ENCODE assay signal across 8 cellular contexts in the genomic region with DNA sequence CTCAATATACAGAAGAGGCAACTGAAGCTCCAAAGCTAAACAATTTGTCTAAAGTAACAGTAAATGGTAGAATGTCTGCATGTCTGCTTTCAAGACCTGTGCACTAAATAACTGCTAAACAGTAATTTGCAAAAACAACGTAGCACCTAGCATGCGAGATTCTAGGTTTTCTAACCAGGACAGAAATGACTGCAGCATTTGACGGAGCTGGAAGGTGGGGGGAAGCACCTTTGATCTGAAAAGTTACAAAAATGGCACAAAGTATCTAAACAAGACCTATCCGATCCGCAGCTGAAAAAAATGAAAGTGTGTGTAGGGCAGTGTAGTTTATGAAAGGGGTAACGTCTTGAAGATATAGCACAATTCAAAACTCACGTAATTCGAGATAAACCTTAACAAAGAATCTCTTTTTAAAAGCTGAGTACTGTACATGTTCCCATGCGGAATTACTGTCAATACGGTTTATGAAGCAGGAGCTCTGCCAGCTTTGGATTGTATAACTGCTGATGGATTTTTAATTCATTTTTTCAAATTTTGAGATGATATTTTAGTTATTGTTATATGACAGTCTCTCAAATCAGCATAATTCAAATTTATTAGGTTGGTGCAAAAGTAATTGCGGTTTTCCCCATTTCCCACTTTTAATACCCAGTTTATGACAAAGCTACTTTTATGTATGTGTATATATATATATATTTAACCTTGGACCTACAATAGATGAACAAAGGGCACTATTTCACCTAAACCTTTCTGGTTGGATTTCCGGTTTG. TPM values are rescaled to one million over a fixed set of nuclear protein-coding genes. Genes with fewer than 3 reads are reported as not detected.
A peak's percentile ranks its signal among the peaks of the same experiment; 100 is the strongest.
DNase-seq lines count a peak whose midpoint lies in the region; ATAC-seq and TF ChIP-seq lines count a peak whose summit lies in the region.

No MANE protein-coding gene starts in this region.

- ATAC-seq in GM21529 (IDR thresholded peaks at IDR 0.05; ENCODE audit: unreplicated experiment) (peak; percentile 20), HG02678 (IDR thresholded peaks at IDR 0.05; ENCODE audit: unreplicated experiment) (no peak), esophagus mucosa (no peak)

- peaks cover 16% of the 10 kb centered on the region for H3K27me3 ChIP-seq in SJSA1 (replicated peaks)
- peaks cover 2% of the 10 kb centered on the region for H3K27me3 ChIP-seq in skeletal muscle satellite cell (ENCODE audit: control insufficient read depth, insufficient read depth, low read length)

- H3K4me3 ChIP-seq in SJSA1 (peak overlapping the region; percentile 31), fibroblast of mammary gland (ENCODE audit: control insufficient read depth, low read depth, low read length) (peak overlapping the region; percentile 64), skeletal muscle satellite cell (ENCODE audit: low read length) (peak overlapping the region; percentile 75)

- DNase-seq in SJSA1 (ENCODE audit: low read depth in 1 of 2, low spot score in 2 of 2) (no peak), fibroblast of mammary gland (ENCODE audit: low read depth) (no peak), mesenteric fat pad (ENCODE audit: low spot score) (no peak), iPS-NIHi7 (ENCODE audit: extremely low spot score) (no peak)

- TF ChIP-seq CTCF in fibroblast of mammary gland (conservative IDR thresholded peaks at IDR 0.05; ENCODE audit: control insufficient read depth, insufficient read depth, low read depth, low read length): no peak

- peak overlapping the region; percentile 92 for H3K4me2 ChIP-seq in skeletal muscle satellite cell (ENCODE audit: low read length)

- peaks cover 16% of the 10 kb centered on the region for H3K4me1 ChIP-seq in SJSA1 (replicated peaks)
- peaks cover 25% of the 10 kb centered on the region for H3K4me1 ChIP-seq in skeletal muscle satellite cell (ENCODE audit: control insufficient read depth, insufficient read depth, low read length)

- no peak overlapping the region for H3K27ac ChIP-seq in SJSA1

- peak overlapping the region; percentile 78 for H3K9ac ChIP-seq in skeletal muscle satellite cell (ENCODE audit: low read depth, low read length)

- H3K9me3 ChIP-seq in SJSA1 (replicated peaks): no peaks in the 10 kb centered on the region
- H3K9me3 ChIP-seq in skeletal muscle satellite cell (replicated peaks; ENCODE audit: low read length): no peaks in the 10 kb centered on the region

- H3K36me3 ChIP-seq in SJSA1 (no peaks in the 10 kb centered on the region), skeletal muscle satellite cell (ENCODE audit: insufficient read depth, low read length) (no peaks in the 10 kb centered on the region)

RNA-seq across cellular contexts. Expression of a gene that starts 1.1 kb away (rescaled TPM):
- 35.1 and 53.5 TPM in 2 replicates for total RNA-seq in SJSA1 (2014; rRNA removed; shearing (Covaris generic))
- total RNA-seq in skeletal muscle satellite cell (2012; rRNA removed): 76.7 and 87.2 TPM in 2 replicates
- 124 TPM for total RNA-seq in mesenteric fat pad
- total RNA-seq in esophagus mucosa: 13.3 TPM

RNA-seq across cellular contexts. Expression of a gene that starts 53.8 kb away (rescaled TPM):
- 433 and 529 TPM in 2 replicates for total RNA-seq in SJSA1 (2014; rRNA removed; shearing (Covaris generic))
- total RNA-seq in skeletal muscle satellite cell (2012; rRNA removed): 132 and 164 TPM in 2 replicates
- total RNA-seq in mesenteric fat pad (470 TPM), esophagus mucosa (149 TPM)
